19 cellular contexts compared by ENCODE assay signal in the genomic region with DNA sequence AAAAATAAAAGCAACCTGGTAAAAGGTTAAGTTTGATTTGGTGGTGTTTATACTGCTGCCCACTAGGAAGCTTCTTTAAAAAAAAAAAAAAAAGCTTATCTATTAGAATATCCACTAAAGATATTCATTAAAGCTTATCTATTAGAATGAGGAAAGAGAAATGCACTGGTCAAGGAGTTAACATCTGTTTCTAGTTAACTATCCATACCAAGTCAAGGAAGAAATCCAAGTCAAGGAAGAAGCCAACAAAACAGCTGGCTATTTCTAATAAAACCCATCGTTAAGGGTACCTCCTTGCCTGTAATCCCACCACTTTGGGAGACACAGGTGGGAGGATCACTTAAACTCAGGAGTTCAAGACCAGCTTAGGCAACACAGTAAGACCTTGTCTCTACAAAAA.
A peak's percentile ranks its signal among the peaks of the same experiment; 100 is the strongest.
DNase-seq lines count a peak whose midpoint lies in the region; FAIRE-seq and TF ChIP-seq lines count a peak whose summit lies in the region.
"Had no signal": no experiment of that assay in that cellular context is flagged by ENCODE, and none has a peak within 500 bp of the region (broad histone marks: within the 10 kb centered on the region; RNA-seq: fewer than 3 reads in every experiment).

No MANE protein-coding gene starts in this region.

- H3K9me3 ChIP-seq in GM23248 (ENCODE audit: low read depth) = no peaks in the 10 kb centered on the region

- H4K20me1 ChIP-seq in GM23248 (ENCODE audit: insufficient read depth) = no peaks in the 10 kb centered on the region

- no peak overlapping the region for H2AFZ ChIP-seq in GM23248

- peaks cover 100% of the 10 kb centered on the region for H3K79me2 ChIP-seq in GM23248 (ENCODE audit: insufficient read depth)

- 0 out of 2 replicates have a peak, but pooled peaks cover 5% of the 10 kb centered on the region for H3K36me3 ChIP-seq in GM23248 (ENCODE audit: low read depth)

- no peak overlapping the region for H3K27ac ChIP-seq in GM23248
- H3K27ac ChIP-seq: HL-60 had no signal

- in situ Hi-C loops in GM23248 (cut with MboI) = no loop called here

- H3K4me3 ChIP-seq in GM23248 (no peak overlapping the region), fibroblast of villous mesenchyme (ENCODE audit: low read depth, low read length) (no peak overlapping the region)
- H3K4me3 ChIP-seq: K562 had no signal

- WGBS in GM23248 (ENCODE audit: low coverage in 1 of 2, low lambda C conversion rate in 2 of 2, missing lambda C conversion rate in 2 of 2), 2 experiments = 87 to 96% methylated on average over 1 of the region's 1 CpG

- FAIRE-seq in D721Med (lab: Jason Lieb, UNC) = no peak
- FAIRE-seq: G401.6, GM12892, GM19239, H54, K562 had no signal

- no peak overlapping the region for H3K4me2 ChIP-seq in GM23248 (ENCODE audit: unreplicated experiment)

- no peak overlapping the region for H3K9ac ChIP-seq in GM23248

- H3K4me1 ChIP-seq in GM23248 (ENCODE audit: insufficient read depth) = peaks cover 19% of the 10 kb centered on the region

- no peaks in the 10 kb centered on the region for H3K9me2 ChIP-seq in GM23248 (ENCODE audit: insufficient read depth)

- TF ChIP-seq CTCF in fibroblast of villous mesenchyme (IDR thresholded peaks at IDR 0.05; ENCODE audit: insufficient read depth, low read depth, low read length) (no peak), D721Med (IDR thresholded peaks at IDR 0.05; ENCODE audit: insufficient read depth, missing control alignments) (no peak)

- DNase-seq in AG08395 (ENCODE audit: low spot score) (peak; percentile 21), GM23248 (peak; percentile 11), fibroblast of gingiva (ENCODE audit: low read depth) (peak; percentile 15), fibroblast of villous mesenchyme (ENCODE audit: low read depth) (peak; percentile 55), D721Med (ENCODE audit: insufficient read length, low spot score) (no peak)
- no peak for DNase-seq in stimulated activated CD4-positive, alpha-beta T cell treated with anti-CD3 and anti-CD28 coated beads, Interleukin-15, amount 100 ng/mL, for 24 hours
- DNase-seq in activated CD4-positive, CD25-positive, alpha-beta regulatory T cell treated with anti-CD3 and anti-CD28 coated beads, Interleukin-2, amount 50 U/mL, for 72 hours = no peak
- DNase-seq: 8988T; C1 segment of cervical spinal cord; Calu3; CD4-positive, alpha-beta T cell; DMS79; EL had no signal

- no peaks in the 10 kb centered on the region for H3K27me3 ChIP-seq in GM23248 (replicated peaks; ENCODE audit: insufficient read depth)

- H3F3A ChIP-seq in GM23248 (ENCODE audit: insufficient read depth) = no peaks in the 10 kb centered on the region

Comparison
In these comparisons a context has a peak if more than half of its experiments do, and no peak if none do; other contexts are left out.
1. DNase-seq: peak in AG08395 (single experiment), GM23248 (single experiment), fibroblast of gingiva (single experiment) and fibroblast of villous mesenchyme (single experiment); none in stimulated activated CD4-positive, alpha-beta T cell treated with anti-CD3 and anti-CD28 coated beads, Interleukin-15, amount 100 ng/mL, for 24 hours (single experiment), D721Med (single experiment) and activated CD4-positive, CD25-positive, alpha-beta regulatory T cell treated with anti-CD3 and anti-CD28 coated beads, Interleukin-2, amount 50 U/mL, for 72 hours (single experiment).